ENCODE assay signal across 1 cellular context in the genomic region with DNA sequence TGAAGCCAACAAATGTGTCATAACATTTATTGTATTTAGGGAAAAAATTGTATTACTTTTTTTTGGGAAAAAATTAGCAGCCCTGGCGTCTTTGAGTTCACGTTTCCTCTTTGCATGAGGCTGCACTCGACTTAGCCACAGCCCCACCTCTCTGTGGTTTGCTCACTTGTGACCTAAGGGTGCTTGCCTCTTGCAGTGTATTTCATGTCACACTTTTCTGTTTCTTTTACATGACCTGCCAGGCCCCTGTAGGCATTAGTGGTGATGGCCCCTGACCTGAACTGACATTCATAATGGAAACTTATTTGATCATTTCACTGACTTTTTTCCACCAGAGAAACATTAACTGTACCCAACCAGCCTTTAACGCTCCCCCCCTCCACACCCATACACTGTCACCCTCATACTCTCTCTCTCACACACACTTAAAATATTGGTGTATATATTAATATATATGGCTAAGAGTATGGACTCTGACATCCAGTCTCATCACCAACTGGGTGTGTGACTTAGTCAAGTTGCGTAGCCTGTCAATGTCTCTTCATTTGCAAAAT.
TF ChIP-seq lines count a peak whose summit lies in the region.

No MANE protein-coding gene starts in this region.

TF ChIP-seq in GM12878, 131 proteins besides CTCF, POLR2A, EP300 and RAD21 (continued from another document):
- TF ChIP-seq, protein P1, sequence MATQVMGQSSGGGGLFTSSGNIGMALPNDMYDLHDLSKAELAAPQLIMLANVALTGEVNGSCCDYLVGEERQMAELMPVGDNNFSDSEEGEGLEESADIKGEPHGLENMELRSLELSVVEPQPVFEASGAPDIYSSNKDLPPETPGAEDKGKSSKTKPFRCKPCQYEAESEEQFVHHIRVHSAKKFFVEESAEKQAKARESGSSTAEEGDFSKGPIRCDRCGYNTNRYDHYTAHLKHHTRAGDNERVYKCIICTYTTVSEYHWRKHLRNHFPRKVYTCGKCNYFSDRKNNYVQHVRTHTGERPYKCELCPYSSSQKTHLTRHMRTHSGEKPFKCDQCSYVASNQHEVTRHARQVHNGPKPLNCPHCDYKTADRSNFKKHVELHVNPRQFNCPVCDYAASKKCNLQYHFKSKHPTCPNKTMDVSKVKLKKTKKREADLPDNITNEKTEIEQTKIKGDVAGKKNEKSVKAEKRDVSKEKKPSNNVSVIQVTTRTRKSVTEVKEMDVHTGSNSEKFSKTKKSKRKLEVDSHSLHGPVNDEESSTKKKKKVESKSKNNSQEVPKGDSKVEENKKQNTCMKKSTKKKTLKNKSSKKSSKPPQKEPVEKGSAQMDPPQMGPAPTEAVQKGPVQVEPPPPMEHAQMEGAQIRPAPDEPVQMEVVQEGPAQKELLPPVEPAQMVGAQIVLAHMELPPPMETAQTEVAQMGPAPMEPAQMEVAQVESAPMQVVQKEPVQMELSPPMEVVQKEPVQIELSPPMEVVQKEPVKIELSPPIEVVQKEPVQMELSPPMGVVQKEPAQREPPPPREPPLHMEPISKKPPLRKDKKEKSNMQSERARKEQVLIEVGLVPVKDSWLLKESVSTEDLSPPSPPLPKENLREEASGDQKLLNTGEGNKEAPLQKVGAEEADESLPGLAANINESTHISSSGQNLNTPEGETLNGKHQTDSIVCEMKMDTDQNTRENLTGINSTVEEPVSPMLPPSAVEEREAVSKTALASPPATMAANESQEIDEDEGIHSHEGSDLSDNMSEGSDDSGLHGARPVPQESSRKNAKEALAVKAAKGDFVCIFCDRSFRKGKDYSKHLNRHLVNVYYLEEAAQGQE (IDR thresholded peaks at IDR 0.05; ENCODE audit: low read depth, low read length) = no peak
- TF ChIP-seq NR2F1 (conservative IDR thresholded peaks at IDR 0.05) (peak; percentile 99), IKZF2 (IDR thresholded peaks at IDR 0.05) (peak; percentile 77 to 86; a peak in 3 of 4 replicates), IKZF1 (conservative IDR thresholded peaks at IDR 0.05) (peak; percentile 75), ETV6 (conservative IDR thresholded peaks at IDR 0.05 in 1 of 2, IDR thresholded peaks at IDR 0.05 in 1 of 2; ENCODE audit: borderline replicate concordance in 1 of 2, low read depth in 1 of 2) (no peak), SIX5 (IDR thresholded peaks at IDR 0.05; ENCODE audit: low read depth, low read length, severe bottlenecking) (no peak), ATF7 (IDR thresholded peaks at IDR 0.05; ENCODE audit: low read depth) (peak; percentile 90)
